In genomic region chr22:42925598-42925997, GRCh38 we compare ENCODE assay signal across 11 cellular contexts.
A peak's percentile ranks its signal among the peaks of the same experiment; 100 is the strongest.
DNase-seq lines count a peak whose midpoint lies in the region; ATAC-seq and TF ChIP-seq lines count a peak whose summit lies in the region.
"Had no signal": no experiment of that assay in that cellular context is flagged by ENCODE, and none has a peak within 500 bp of the region (broad histone marks: within the 10 kb centered on the region; RNA-seq: fewer than 3 reads in every experiment).

No MANE protein-coding gene starts in this region.

- H3K27ac ChIP-seq in left ventricle myocardium inferior (replicated peaks) (peak overlapping the region; percentile 95), body of pancreas (peak overlapping the region; percentile 49 to 87 (median 64)), upper lobe of right lung (no peak overlapping the region)
- H3K27ac ChIP-seq: foreskin keratinocyte had no signal

- no peak for ATAC-seq in left ventricle myocardium superior
- ATAC-seq in body of pancreas = no peak
- ATAC-seq in upper lobe of right lung = no peak
- ATAC-seq in GM18511 (IDR thresholded peaks at IDR 0.05; ENCODE audit: unreplicated experiment) = no peak
- ATAC-seq: foreskin keratinocyte had no signal

- H3K27me3 Mint-ChIP-seq in nephron progenitor cell (ENCODE audit: low read depth, poor library complexity) = no peaks in the 10 kb centered on the region

- intact Hi-C loops in left ventricle myocardium inferior (cut with micrococcal nuclease) (no loop called here), left ventricle myocardium superior (cut with micrococcal nuclease) (no loop called here), body of pancreas (cut with DNase I) (no loop called here), upper lobe of right lung (cut with DNase I) (no loop called here)

- H3K27me3 ChIP-seq in left ventricle myocardium inferior (ENCODE audit: low read depth) (no peaks in the 10 kb centered on the region), body of pancreas (no peaks in the 10 kb centered on the region), upper lobe of right lung (no peaks in the 10 kb centered on the region)
- H3K27me3 ChIP-seq: foreskin keratinocyte had no signal

- H3K36me3 ChIP-seq in left ventricle myocardium inferior (no peaks in the 10 kb centered on the region), body of pancreas (replicated peaks in 1 of 2; ENCODE audit: insufficient read depth in 1 of 2, low read depth in 2 of 2) (no peaks in the 10 kb centered on the region), upper lobe of right lung (no peaks in the 10 kb centered on the region)

- no peak for TF ChIP-seq POLR2A in body of pancreas (IDR thresholded peaks at IDR 0.05)

- 51 to 61% methylated on average over 6 of the region's 6 CpGs for WGBS in body of pancreas, 2 donors

- no peaks in the 10 kb centered on the region for H3K9me3 ChIP-seq in left ventricle myocardium inferior (replicated peaks)
- H3K9me3 ChIP-seq in body of pancreas = no peaks in the 10 kb centered on the region
- no peaks in the 10 kb centered on the region for H3K9me3 ChIP-seq in upper lobe of right lung

- peaks cover 55% of the 10 kb centered on the region for H3K4me1 Mint-ChIP-seq in nephron progenitor cell

- H3K27ac Mint-ChIP-seq in nephron progenitor cell = peak overlapping the region; percentile 78

- H3K4me1 ChIP-seq in left ventricle myocardium inferior (peaks cover 97% of the 10 kb centered on the region), body of pancreas (peaks cover 92% of the 10 kb centered on the region), upper lobe of right lung (peaks cover 69% of the 10 kb centered on the region)

- H3K4me3 Mint-ChIP-seq in nephron progenitor cell = no peak overlapping the region

- peaks cover under 1% of the 10 kb centered on the region for H3K36me3 Mint-ChIP-seq in nephron progenitor cell (ENCODE audit: low read depth)

- H3K9me3 Mint-ChIP-seq in nephron progenitor cell = no peaks in the 10 kb centered on the region

- TF ChIP-seq CTCF in left ventricle myocardium inferior (IDR thresholded peaks at IDR 0.05; ENCODE audit: borderline replicate concordance) = no peak
- no peak for TF ChIP-seq CTCF in body of pancreas (IDR thresholded peaks at IDR 0.05)
- TF ChIP-seq CTCF in nephron progenitor cell (IDR thresholded peaks at IDR 0.05) = no peak
- no peak for TF ChIP-seq CTCF in upper lobe of right lung (IDR thresholded peaks at IDR 0.05)

- DNase-seq in left ventricle myocardium inferior (no peak), left ventricle myocardium superior (no peak), body of pancreas (no peak), nephron progenitor cell (no peak), upper lobe of right lung (peak; percentile 41), T-helper 1 cell (no peak)
- DNase-seq in stimulated activated naive CD4-positive, alpha-beta T cell treated with Interleukin-2 at 50 U/mL for 16 hours (lab: John Stamatoyannopoulos, UW) = no peak
- DNase-seq: EL, foreskin keratinocyte, IMR-90 had no signal

- H3K4me3 ChIP-seq in left ventricle myocardium inferior = no peak overlapping the region
- H3K4me3 ChIP-seq in body of pancreas = no peak overlapping the region
- H3K4me3 ChIP-seq in upper lobe of right lung = no peak overlapping the region
